Comparison of ENCODE assay signal across 12 cellular contexts in the genomic region with DNA sequence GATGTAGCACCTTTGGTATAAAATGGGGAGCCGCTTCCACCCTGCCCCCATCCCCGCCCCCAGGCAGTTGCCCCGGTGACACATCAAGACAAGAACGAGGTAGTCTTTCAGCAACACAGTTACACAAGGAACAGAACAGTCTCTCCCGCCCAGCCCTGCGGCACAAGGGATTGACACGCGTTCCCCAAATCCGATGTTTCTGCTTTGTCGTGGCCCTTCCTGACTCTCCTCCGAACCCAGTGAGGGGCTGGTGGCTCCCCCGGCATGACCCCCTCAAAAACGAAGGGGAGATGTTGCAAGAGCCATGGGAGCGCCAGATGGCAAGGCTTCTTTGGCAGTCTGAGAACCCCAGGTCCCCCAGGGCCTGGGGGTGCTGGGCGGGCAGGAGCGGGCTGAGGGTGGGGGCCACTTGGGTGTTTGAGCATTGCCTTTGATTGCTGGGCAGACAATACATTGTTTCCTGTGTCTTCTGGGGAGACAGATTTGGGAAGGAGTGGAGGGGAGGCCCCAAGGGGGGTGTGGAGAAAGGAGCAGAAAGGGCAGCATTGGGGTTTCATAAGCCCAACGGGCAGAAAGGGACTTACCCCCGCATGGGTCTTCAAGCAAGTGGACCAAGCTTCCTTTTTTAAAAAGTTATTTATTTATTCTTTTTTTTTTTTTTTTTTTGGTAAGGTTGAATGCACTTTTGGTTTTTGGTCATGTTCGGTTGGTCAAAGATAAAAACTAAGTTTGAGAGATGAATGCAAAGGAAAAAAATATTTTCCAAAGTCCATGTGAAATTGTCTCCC. TPM values are rescaled to one million over a fixed set of nuclear protein-coding genes. Genes with fewer than 3 reads are reported as not detected.
DNase-seq lines count a peak whose midpoint lies in the region; ATAC-seq and TF ChIP-seq lines count a peak whose summit lies in the region.
"Had no signal": no experiment of that assay in that cellular context is flagged by ENCODE, and none has a peak within 500 bp of the region (broad histone marks: within the 10 kb centered on the region; RNA-seq: fewer than 3 reads in every experiment).

No MANE protein-coding gene starts in this region.

- H3K27ac ChIP-seq in OCI-LY3 (ENCODE audit: low read length), result peak overlapping the region; percentile 31; the same call in 1 of the 2 replicates
- H3K27ac ChIP-seq in psoas muscle, result no peak overlapping the region
- H3K27ac ChIP-seq: body of pancreas had no signal

- H3K4me2 ChIP-seq in OCI-LY3 (ENCODE audit: low read length), result peak overlapping the region; percentile 86

- BruUV-seq in Calu3 (replicated peaks; lab: Mats Ljungman, UMichigan), result no TSS peak

- H3K27me3 ChIP-seq in OCI-LY3 (ENCODE audit: low read depth, low read length) (no peaks in the 10 kb centered on the region), psoas muscle (ENCODE audit: insufficient read depth in 3 of 3, low read length in 2 of 3) (no peaks in the 10 kb centered on the region)
- H3K27me3 ChIP-seq: body of pancreas had no signal

- TF ChIP-seq CTCF in Calu3 (IDR thresholded peaks at IDR 0.05; ENCODE audit: unreplicated experiment) (peak; percentile 1), OCI-LY3 (IDR thresholded peaks at IDR 0.05; ENCODE audit: low read depth, low read length) (no peak), psoas muscle (IDR thresholded peaks at IDR 0.05) (no peak)

- peaks cover 44% of the 10 kb centered on the region for H3K36me3 ChIP-seq in OCI-LY3 (replicated peaks; ENCODE audit: low read depth, low read length)
- H3K36me3 ChIP-seq in psoas muscle (ENCODE audit: insufficient read depth in 1 of 2, low read depth in 1 of 2), result peaks cover 0 to 3% of the 10 kb centered on the region in 2 donors

- H3K79me2 ChIP-seq in OCI-LY3 (ENCODE audit: low read length), result no peaks in the 10 kb centered on the region; the same call in 1 of the 2 replicates

- peak in 2 of 4 donors; percentile 23 to 34 for ATAC-seq in psoas muscle
- ATAC-seq: body of pancreas had no signal

- WGBS in psoas muscle, 3 donors, result 70 to 80% (median 74%) methylated on average over 19 of the region's 19 CpGs

- H4K20me1 ChIP-seq in OCI-LY3 (ENCODE audit: insufficient read depth, low read length), result no peaks in the 10 kb centered on the region

- H3K4me1 Mint-ChIP-seq in Calu3 (ENCODE audit: low read depth, unreplicated experiment), result peaks cover 10% of the 10 kb centered on the region
- peaks cover 13% of the 10 kb centered on the region for H3K4me1 Mint-ChIP-seq in activated T-helper 2 cell treated with anti-CD3 and anti-CD28 coated beads, Interferon-gamma antibody, Interleukin-2, Interleukin-4, amounts not matched to agents 10 μg/mL and 5 μg/mL and 100 μg/mL, durations not matched to agents 14 hours and 24 hours and 36 hours (ENCODE audit: low read depth)

- peaks cover 79% of the 10 kb centered on the region for H3K27me3 Mint-ChIP-seq in Calu3 (ENCODE audit: unreplicated experiment)
- H3K27me3 Mint-ChIP-seq in activated T-helper 2 cell treated with anti-CD3 and anti-CD28 coated beads, Interferon-gamma antibody, Interleukin-2, Interleukin-4, amounts not matched to agents 10 μg/mL and 5 μg/mL and 100 μg/mL, durations not matched to agents 14 hours and 24 hours and 36 hours (ENCODE audit: low read depth), result peaks cover 2% of the 10 kb centered on the region

- H3K4me3 Mint-ChIP-seq in Calu3 (ENCODE audit: low read depth, unreplicated experiment), result no peak overlapping the region
- no peak overlapping the region for H3K4me3 Mint-ChIP-seq in activated T-helper 2 cell treated with anti-CD3 and anti-CD28 coated beads, Interferon-gamma antibody, Interleukin-2, Interleukin-4, amounts not matched to agents 10 μg/mL and 5 μg/mL and 100 μg/mL, durations not matched to agents 14 hours and 24 hours and 36 hours (ENCODE audit: low read depth)

- no peaks in the 10 kb centered on the region for H3K9me3 Mint-ChIP-seq in Calu3 (ENCODE audit: low read depth, unreplicated experiment)
- no peaks in the 10 kb centered on the region for H3K9me3 Mint-ChIP-seq in activated T-helper 2 cell treated with anti-CD3 and anti-CD28 coated beads, Interferon-gamma antibody, Interleukin-2, Interleukin-4, amounts not matched to agents 10 μg/mL and 5 μg/mL and 100 μg/mL, durations not matched to agents 14 hours and 24 hours and 36 hours

- H3K4me3 ChIP-seq in OCI-LY3 (ENCODE audit: low read length) (peak overlapping the region; percentile 50), psoas muscle (no peak overlapping the region)
- H3K4me3 ChIP-seq: body of pancreas had no signal

- no peak overlapping the region for H3K27ac Mint-ChIP-seq in Calu3 (ENCODE audit: unreplicated experiment)
- no peak overlapping the region for H3K27ac Mint-ChIP-seq in activated T-helper 2 cell treated with anti-CD3 and anti-CD28 coated beads, Interferon-gamma antibody, Interleukin-2, Interleukin-4, amounts not matched to agents 10 μg/mL and 5 μg/mL and 100 μg/mL, durations not matched to agents 14 hours and 24 hours and 36 hours

- DNase-seq in Calu3 (no peak), fibroblast of the conjunctiva (ENCODE audit: low read depth) (peak; percentile 68), psoas muscle (peak; percentile 64 to 66), ureter (ENCODE audit: low spot score) (no peak), NCI-H1694 treated with DMSO at 0.1 percent for 48 hours (lab: John Stamatoyannopoulos, UW) (no peak), pons (ENCODE audit: low spot score) (no peak)
- DNase-seq in activated T-helper 2 cell treated with anti-CD3 and anti-CD28 coated beads, Interferon-gamma antibody, Interleukin-2, Interleukin-4, amounts not matched to agents 10 μg/mL and 5 μg/mL and 100 μg/mL, durations not matched to agents 14 hours and 24 hours and 36 hours (ENCODE audit: low spot score), result no peak
- DNase-seq: activated CD4-positive, alpha-beta T cell treated with anti-CD3 and anti-CD28 coated beads, Interleukin-2, amount 50 U/mL, for 48 hours; body of pancreas; NCI-H82; stimulated activated CD4-positive, alpha-beta T cell treated with anti-CD3 and anti-CD28 coated beads, Interleukin-4, amount 100 ng/mL, for 1 hour had no signal

- H3K36me3 Mint-ChIP-seq in Calu3 (ENCODE audit: insufficient read depth, unreplicated experiment), result no peaks in the 10 kb centered on the region
- no peaks in the 10 kb centered on the region for H3K36me3 Mint-ChIP-seq in activated T-helper 2 cell treated with anti-CD3 and anti-CD28 coated beads, Interferon-gamma antibody, Interleukin-2, Interleukin-4, amounts not matched to agents 10 μg/mL and 5 μg/mL and 100 μg/mL, durations not matched to agents 14 hours and 24 hours and 36 hours (ENCODE audit: low read depth)

- intact Hi-C loops in Calu3 (cut with micrococcal nuclease; ENCODE audit: unreplicated experiment), result no loop called here
- intact Hi-C loops in psoas muscle (cut with DNase I), result no loop called here
- intact Hi-C loops in activated T-helper 2 cell treated with anti-CD3 and anti-CD28 coated beads, Interferon-gamma antibody, Interleukin-2, Interleukin-4, amounts not matched to agents 10 μg/mL and 5 μg/mL and 100 μg/mL, durations not matched to agents 14 hours and 24 hours and 36 hours (cut with micrococcal nuclease), result no loop called here

- H3K9me3 ChIP-seq in OCI-LY3 (ENCODE audit: insufficient read depth, low read length) (no peaks in the 10 kb centered on the region), psoas muscle (no peaks in the 10 kb centered on the region)
- H3K9me3 ChIP-seq: body of pancreas had no signal

- H2AFZ ChIP-seq in OCI-LY3 (ENCODE audit: low read depth, low read length), result no peak overlapping the region

- CTCF ChIA-PET in Calu3 (lab: Charles Lee), result no interaction called here

- peak overlapping the region; percentile 15; the same call in 1 of the 2 replicates for H3K9ac ChIP-seq in OCI-LY3 (ENCODE audit: low read length)

- peaks cover 43% of the 10 kb centered on the region for H3K4me1 ChIP-seq in OCI-LY3 (ENCODE audit: low read length)
- no peaks in the 10 kb centered on the region for H3K4me1 ChIP-seq in psoas muscle
- H3K4me1 ChIP-seq: body of pancreas had no signal

RNA-seq across cellular contexts. Expression of gene COL1A1, which starts 16.6 kb away (rescaled TPM):
- total RNA-seq in Calu3 (2022) (5.5 and 9.4 TPM in 2 replicates), psoas muscle (10 to 100 TPM; 10.2 to 46.6 (median 18.7) TPM), ureter (331 TPM)
- 1 to 10 TPM; 2.3 to 5.4 (median 3.3) TPM for polyA plus RNA-seq in psoas muscle
- total RNA-seq in activated T-helper 2 cell treated with anti-CD3 and anti-CD28 coated beads, Interferon-gamma antibody, Interleukin-2, Interleukin-4, amounts not matched to agents 10 μg/mL and 5 μg/mL and 100 μg/mL, durations not matched to agents 14 hours and 24 hours and 36 hours, result 13.9 and 15.5 TPM in 2 replicates

RNA-seq across cellular contexts. Expression of gene SGCA, which starts 19.0 kb away (rescaled TPM):
- total RNA-seq in Calu3 (2022), result not detected in 2 replicates
- 100 to 1,000 TPM; 245 to 291 (median 266) TPM for total RNA-seq in psoas muscle
- 100 to 1,000 TPM; 120 to 254 (median 151) TPM for polyA plus RNA-seq in psoas muscle
- total RNA-seq in ureter, result 16.9 TPM
- 0.41 and 0.48 TPM in 2 replicates for total RNA-seq in activated T-helper 2 cell treated with anti-CD3 and anti-CD28 coated beads, Interferon-gamma antibody, Interleukin-2, Interleukin-4, amounts not matched to agents 10 μg/mL and 5 μg/mL and 100 μg/mL, durations not matched to agents 14 hours and 24 hours and 36 hours

RNA-seq across cellular contexts. Expression of gene PPP1R9B, which starts 34.3 kb away (rescaled TPM):
- total RNA-seq in Calu3 (2022) (74.3 and 89.7 TPM in 2 replicates), psoas muscle (10 to 100 TPM; 15.1 to 26.5 (median 18.4) TPM), ureter (38.4 TPM)
- 10 to 100 TPM in 2 of 3 donors, 1 to 10 TPM in 1; 7.0 to 11.3 (median 11.0) TPM for polyA plus RNA-seq in psoas muscle
- total RNA-seq in activated T-helper 2 cell treated with anti-CD3 and anti-CD28 coated beads, Interferon-gamma antibody, Interleukin-2, Interleukin-4, amounts not matched to agents 10 μg/mL and 5 μg/mL and 100 μg/mL, durations not matched to agents 14 hours and 24 hours and 36 hours, result 126 and 130 TPM in 2 replicates

RNA-seq across cellular contexts. Expression of gene SAMD14, which starts 54.8 kb away (rescaled TPM):
- not detected in 2 replicates for total RNA-seq in Calu3 (2022)
- 1 to 10 TPM in 3 of 4 donors, under 1 TPM in 1; 0.55 to 2.7 (median 1.3) TPM for total RNA-seq in psoas muscle
- polyA plus RNA-seq in psoas muscle, result 1 to 10 TPM in 1 of 3 donors, under 1 TPM in 2; 0.64 to 1.3 (median 0.98) TPM
- 5.5 TPM for total RNA-seq in ureter
- 2.0 and 2.4 TPM in 2 replicates for total RNA-seq in activated T-helper 2 cell treated with anti-CD3 and anti-CD28 coated beads, Interferon-gamma antibody, Interleukin-2, Interleukin-4, amounts not matched to agents 10 μg/mL and 5 μg/mL and 100 μg/mL, durations not matched to agents 14 hours and 24 hours and 36 hours
- total RNA-seq: body of pancreas had no signal

Comparison
In these comparisons a context has a peak if more than half of its experiments do, and no peak if none do; other contexts are left out.
1. DNase-seq: peak in fibroblast of the conjunctiva (single experiment) and psoas muscle (2 of 2); none in Calu3 (single experiment), ureter (single experiment), activated T-helper 2 cell treated with anti-CD3 and anti-CD28 coated beads, Interferon-gamma antibody, Interleukin-2, Interleukin-4, amounts not matched to agents 10 μg/mL and 5 μg/mL and 100 μg/mL, durations not matched to agents 14 hours and 24 hours and 36 hours (single experiment), NCI-H1694 treated with DMSO at 0.1 percent for 48 hours (single experiment) and pons (single experiment).
2. RNA of gene SGCA, which starts 19.0 kb away (total RNA-seq): 245 to 291 TPM in psoas muscle; 16.9 TPM in ureter (single experiment), 0.41 to 0.48 TPM in activated T-helper 2 cell treated with anti-CD3 and anti-CD28 coated beads, Interferon-gamma antibody, Interleukin-2, Interleukin-4, amounts not matched to agents 10 μg/mL and 5 μg/mL and 100 μg/mL, durations not matched to agents 14 hours and 24 hours and 36 hours and not detected in Calu3; every median in the first group is over 10 times any median in the second.